ENCODE assay signal across 14 cellular contexts in genomic region chr22:50696251-50696798, GRCh38. TPM values are rescaled to one million over a fixed set of nuclear protein-coding genes. Genes with fewer than 3 reads are reported as not detected.
A peak's percentile ranks its signal among the peaks of the same experiment; 100 is the strongest.
DNase-seq lines count a peak whose midpoint lies in the region; ATAC-seq and TF ChIP-seq lines count a peak whose summit lies in the region.
"Had no signal": no experiment of that assay in that cellular context is flagged by ENCODE, and none has a peak within 500 bp of the region (broad histone marks: within the 10 kb centered on the region; RNA-seq: fewer than 3 reads in every experiment).

No MANE protein-coding gene starts in this region.

- no peak for ATAC-seq in omental fat pad (ENCODE audit: low FRiP score)
- ATAC-seq: left lobe of liver had no signal

- 61% methylated on average over 21 of the region's 21 CpGs for WGBS in hepatocyte (ENCODE audit: low lambda C conversion rate, missing lambda C conversion rate)
- WGBS in prostate gland = 43% methylated on average over 16 of the region's 21 CpGs

- intact Hi-C loops in prostate gland (cut with DNase I) = no loop called here

- H3K9me2 ChIP-seq in hepatocyte (replicated peaks; ENCODE audit: insufficient read depth) = no peaks in the 10 kb centered on the region

- H3K36me3 ChIP-seq in hepatocyte (replicated peaks; ENCODE audit: insufficient read depth, low read depth) (no peaks in the 10 kb centered on the region), prostate gland (no peaks in the 10 kb centered on the region)

- no peak for TF ChIP-seq POLR2A in prostate gland (IDR thresholded peaks at IDR 0.05)

- no peaks in the 10 kb centered on the region for H3K9me3 ChIP-seq in hepatocyte (ENCODE audit: low read depth)
- H3K9me3 ChIP-seq in prostate gland = no peaks in the 10 kb centered on the region

- H3K4me3 ChIP-seq in hepatocyte (no peak overlapping the region), prostate gland (peak overlapping the region; percentile 47 to 50)

- no peaks in the 10 kb centered on the region for H3K27me3 ChIP-seq in hepatocyte
- no peaks in the 10 kb centered on the region for H3K27me3 ChIP-seq in prostate gland (replicated peaks; ENCODE audit: insufficient read depth)

- in situ Hi-C loops in G401 (cut with HindIII; ENCODE audit: low sequenced_read_pairs) = no loop called here

- H2AFZ ChIP-seq in hepatocyte = no peak overlapping the region

- peak; percentile 32 for DNase-seq in G401 (ENCODE audit: low spot score)
- DNase-seq in caudate nucleus (lab: John Stamatoyannopoulos, UW) = peak in 1 of 61 donors; percentile 19
- no peak for DNase-seq in hepatocyte (ENCODE audit: low spot score)
- no peak for DNase-seq in prostate gland (ENCODE audit: low spot score)
- no peak for DNase-seq in NK-92 treated with Interleukin-12 subunit alpha and Interleukin-12 subunit beta, amount 100 ng/mL, for 24 hours (lab: John Stamatoyannopoulos, UW)
- no peak for DNase-seq in DMS 273 treated with DMSO at 0.1 percent for 48 hours (lab: John Stamatoyannopoulos, UW)
- DNase-seq in NCI-H345 (lab: John Stamatoyannopoulos, UW) = no peak
- DNase-seq in omental fat pad (ENCODE audit: low spot score) = no peak
- DNase-seq: NCI-H2107; stimulated activated CD4-positive, alpha-beta T cell treated with anti-CD3 and anti-CD28 coated beads, Interleukin-4, amount 100 ng/mL, for 4 hours; stimulated activated naive CD4-positive, alpha-beta T cell had no signal

- no peaks in the 10 kb centered on the region for H3K79me2 ChIP-seq in hepatocyte

- peaks cover 13% of the 10 kb centered on the region for H3K4me1 ChIP-seq in hepatocyte (ENCODE audit: insufficient read depth)
- H3K4me1 ChIP-seq in prostate gland (replicated peaks) = no peaks in the 10 kb centered on the region

- no peaks in the 10 kb centered on the region for H4K20me1 ChIP-seq in hepatocyte (ENCODE audit: insufficient read depth, poor library complexity, severe bottlenecking)

- peak overlapping the region; percentile 96 for H3K4me2 ChIP-seq in hepatocyte

- TF ChIP-seq CTCF in hepatocyte (IDR thresholded peaks at IDR 0.05; ENCODE audit: poor library complexity) = no peak
- TF ChIP-seq CTCF in prostate gland (IDR thresholded peaks at IDR 0.05) = no peak
- TF ChIP-seq CTCF in omental fat pad (IDR thresholded peaks at IDR 0.05) = no peak

- peak overlapping the region; percentile 11 for H3K27ac ChIP-seq in caudate nucleus (ENCODE audit: low read depth, low read length)
- no peak overlapping the region for H3K27ac ChIP-seq in hepatocyte
- no peak overlapping the region for H3K27ac ChIP-seq in prostate gland

RNA-seq across cellular contexts. Expression of gene SHANK3, which starts 23.7 kb away (rescaled TPM):
- total RNA-seq in G401 (2014; rRNA removed; shearing (Covaris generic)) = 3.6 and 5.0 TPM in 2 replicates
- total RNA-seq in hepatocyte (2.4 and 2.9 TPM in 2 replicates), prostate gland (10 to 100 TPM in 1 of 2 donors, 1 to 10 TPM in 1; 9.1 to 18.3 TPM), omental fat pad (10 to 100 TPM in 3 of 4 donors, 1 to 10 TPM in 1; 3.3 to 61.3 (median 19.4) TPM)
- polyA plus RNA-seq in hepatocyte = 1.9 and 2.6 TPM in 2 replicates

RNA-seq across cellular contexts. Expression of gene ACR, which starts 41.7 kb away (rescaled TPM):
- not detected in 2 replicates for total RNA-seq in G401 (2014; rRNA removed; shearing (Covaris generic))
- total RNA-seq in hepatocyte (not detected in 2 replicates), prostate gland (10 to 100 TPM in 1 of 2 donors, not detected in 1; 13.1 TPM), omental fat pad (1 to 10 TPM in 1 of 4 donors, under 1 TPM in 1, not detected in 2; 0.72 to 1.7 TPM)
- not detected in 2 replicates for polyA plus RNA-seq in hepatocyte
- total RNA-seq: SK-MEL-5 had no signal
- polyA plus RNA-seq: H1 had no signal
